In the genomic region with DNA sequence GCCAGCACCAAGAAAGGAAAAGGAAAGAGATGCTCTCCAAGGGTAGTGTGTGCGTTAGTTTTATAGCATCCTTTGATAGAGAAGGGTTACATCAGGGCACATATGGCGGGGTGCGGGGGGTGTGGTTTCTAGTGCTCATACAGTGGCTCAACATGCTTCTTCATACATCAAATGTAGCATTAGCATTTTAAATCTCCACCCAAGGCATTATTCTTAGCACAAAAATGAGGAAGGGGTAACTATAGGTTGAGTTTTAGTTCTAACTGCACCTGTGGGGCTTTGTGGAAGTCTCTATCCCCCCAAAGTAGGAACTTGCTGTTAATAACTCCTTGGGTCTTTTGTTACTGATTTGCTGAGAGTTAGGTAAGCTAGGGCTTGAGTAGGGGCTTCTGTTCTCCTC, we compare ENCODE assay signal across 26 cellular contexts.
"Had no signal": no experiment of that assay in that cellular context is flagged by ENCODE, and none has a peak within 500 bp of the region (broad histone marks: within the 10 kb centered on the region; RNA-seq: fewer than 3 reads in every experiment).

No MANE protein-coding gene starts in this region.

- DNase-seq: nephron progenitor cell; nucleus accumbens; pancreas; right cardiac atrium; right lobe of liver; sigmoid colon; small intestine; stimulated activated CD4-positive, alpha-beta T cell treated with anti-CD3 and anti-CD28 coated beads, Interleukin-15, amount 100 ng/mL, for 24 hours; stimulated activated CD4-positive, alpha-beta T cell treated with anti-CD3 and anti-CD28 coated beads, Interleukin-2, amount 100 ng/mL, for 24 hours; stimulated activated CD4-positive, alpha-beta T cell treated with anti-CD3 and anti-CD28 coated beads, Interleukin-2, amount 100 ng/mL, for 48 hours; stimulated activated CD4-positive, alpha-beta T cell treated with anti-CD3 and anti-CD28 coated beads, Interleukin-4, amount 100 ng/mL, for 24 hours; stimulated activated naive B cell treated with anti-CD40 and anti-IgM and Interleukin-4, amounts not matched to agents 10 μg/mL and 1 μg/mL and 100 μg/mL, for 72 hours; stimulated activated naive CD4-positive, alpha-beta T cell treated with Interleukin-2 at 50 U/mL for 16 hours; stomach; thyroid gland; trophoblast cell; upper lobe of left lung had no signal

- H3K4me1 Mint-ChIP-seq: neural crest cell; stimulated activated effector memory CD8-positive, alpha-beta T cell treated with anti-CD3 and anti-CD28 coated beads, Interleukin-12 subunit alpha, Interleukin-12 subunit beta, amount 100 ng/mL, for 72 hours had no signal

- H3K4me3 Mint-ChIP-seq: natural killer cell treated with Interleukin-12 subunit alpha and Interleukin-12 subunit beta and Interleukin-15 and Interleukin-18, amount 100 ng/mL, for 72 hours; nephron progenitor cell; neural crest cell; stimulated activated effector memory CD8-positive, alpha-beta T cell treated with anti-CD3 and anti-CD28 coated beads, Interleukin-12 subunit alpha, Interleukin-12 subunit beta, amount 100 ng/mL, for 72 hours; stimulated activated naive B cell treated with anti-CD40 and anti-IgM and Interleukin-4, amounts not matched to agents 10 μg/mL and 1 μg/mL and 100 μg/mL, for 72 hours; stimulated activated naive CD8-positive, alpha-beta T cell treated with anti-CD3 and anti-CD28 coated beads, Interleukin-15, Interleukin-2, amounts not matched to agents 100 ng/mL and 50 ng/mL, for 24 hours had no signal

- H3K36me3 ChIP-seq: neutrophil, pancreas, prostate gland, right lobe of liver, sigmoid colon, stomach, thoracic aorta, thyroid gland, tibial nerve, upper lobe of left lung, vagina had no signal

- H3K27me3 ChIP-seq: neutrophil, pancreas, right lobe of liver, thyroid gland, tibial nerve, upper lobe of left lung, vagina had no signal

- H3K4me1 ChIP-seq: prostate gland, right lobe of liver, sigmoid colon, vagina had no signal

- H3K9me3 Mint-ChIP-seq: natural killer cell treated with Interleukin-12 subunit alpha and Interleukin-12 subunit beta and Interleukin-15 and Interleukin-18, amount 100 ng/mL, for 72 hours; nephron progenitor cell; stimulated activated effector memory CD8-positive, alpha-beta T cell treated with anti-CD3 and anti-CD28 coated beads, Interleukin-12 subunit alpha, Interleukin-12 subunit beta, amount 100 ng/mL, for 72 hours; stimulated activated naive B cell treated with anti-CD40 and anti-IgM and Interleukin-4, amounts not matched to agents 10 μg/mL and 1 μg/mL and 100 μg/mL, for 72 hours; stimulated activated naive CD8-positive, alpha-beta T cell treated with anti-CD3 and anti-CD28 coated beads, Interleukin-15, Interleukin-2, amounts not matched to agents 100 ng/mL and 50 ng/mL, for 24 hours had no signal

- H3K9me3 ChIP-seq: neutrophil, pancreas, prostate gland, right lobe of liver, sigmoid colon, stomach, thoracic aorta, thyroid gland, tibial nerve, upper lobe of left lung, vagina had no signal

- ATAC-seq: natural killer cell treated with Interleukin-12 subunit alpha and Interleukin-12 subunit beta and Interleukin-15 and Interleukin-18, amount 100 ng/mL, for 72 hours; pancreas; right cardiac atrium; right lobe of liver; stimulated activated effector memory CD8-positive, alpha-beta T cell treated with anti-CD3 and anti-CD28 coated beads, Interleukin-12 subunit alpha, Interleukin-12 subunit beta, amount 100 ng/mL, for 72 hours; stimulated activated naive B cell treated with anti-CD40 and anti-IgM and Interleukin-4, amounts not matched to agents 10 μg/mL and 1 μg/mL and 100 μg/mL, for 72 hours had no signal

- H3K4me3 ChIP-seq: pancreas, prostate gland, right lobe of liver, sigmoid colon, stomach, thoracic aorta, thyroid gland, tibial nerve, upper lobe of left lung, vagina had no signal

- H3K27ac Mint-ChIP-seq: natural killer cell treated with Interleukin-12 subunit alpha and Interleukin-12 subunit beta and Interleukin-15 and Interleukin-18, amount 100 ng/mL, for 72 hours; nephron progenitor cell; stimulated activated effector memory CD8-positive, alpha-beta T cell treated with anti-CD3 and anti-CD28 coated beads, Interleukin-12 subunit alpha, Interleukin-12 subunit beta, amount 100 ng/mL, for 72 hours; stimulated activated naive B cell treated with anti-CD40 and anti-IgM and Interleukin-4, amounts not matched to agents 10 μg/mL and 1 μg/mL and 100 μg/mL, for 72 hours; stimulated activated naive CD8-positive, alpha-beta T cell treated with anti-CD3 and anti-CD28 coated beads, Interleukin-15, Interleukin-2, amounts not matched to agents 100 ng/mL and 50 ng/mL, for 24 hours had no signal

- H3K27ac ChIP-seq: neutrophil, pancreas, prostate gland, right lobe of liver, sigmoid colon, stomach, thoracic aorta, thyroid gland, tibial nerve, upper lobe of left lung, vagina had no signal
